ENCODE assay signal across 11 cellular contexts in genomic region chr18:63213331-63213900, GRCh38.
DNase-seq lines count a peak whose midpoint lies in the region; ATAC-seq, FAIRE-seq and TF ChIP-seq lines count a peak whose summit lies in the region.
"Had no signal": no experiment of that assay in that cellular context is flagged by ENCODE, and none has a peak within 500 bp of the region (broad histone marks: within the 10 kb centered on the region; RNA-seq: fewer than 3 reads in every experiment).

No MANE protein-coding gene starts in this region.

- H3K27me3 Mint-ChIP-seq in activated B cell treated with CpG ODN at 0.5 μM for 24 hours (no peaks in the 10 kb centered on the region), mesothelial cell of epicardium (ENCODE audit: low read depth) (no peaks in the 10 kb centered on the region)

- H3K4me1 Mint-ChIP-seq in activated B cell treated with CpG ODN at 0.5 μM for 24 hours (peaks cover 80% of the 10 kb centered on the region), mesothelial cell of epicardium (peaks cover 2% of the 10 kb centered on the region)

- TF ChIP-seq CTCF in AG10803 (conservative IDR thresholded peaks at IDR 0.05; ENCODE audit: low read length) (no peak), activated B cell treated with CpG ODN at 0.5 μM for 24 hours (IDR thresholded peaks at IDR 0.05) (no peak), fibroblast of villous mesenchyme (IDR thresholded peaks at IDR 0.05; ENCODE audit: insufficient read depth, low read depth, low read length) (no peak), mesothelial cell of epicardium (IDR thresholded peaks at IDR 0.05; ENCODE audit: unreplicated experiment) (no peak)

- intact Hi-C loops in activated B cell treated with CpG ODN at 0.5 μM for 24 hours (cut with micrococcal nuclease): no loop called here

- POLR2A ChIA-PET in activated B cell treated with CpG ODN at 0.5 μM for 24 hours (lab: Charles Lee): no interaction called here

- H3K36me3 Mint-ChIP-seq in activated B cell treated with CpG ODN at 0.5 μM for 24 hours (ENCODE audit: low read depth) (peaks cover 46% of the 10 kb centered on the region), mesothelial cell of epicardium (no peaks in the 10 kb centered on the region)

- ATAC-seq in activated B cell treated with CpG ODN at 0.5 μM for 24 hours (ENCODE audit: low read depth): no peak

- CTCF ChIA-PET in activated B cell treated with CpG ODN at 0.5 μM for 24 hours (lab: Charles Lee): no interaction called here

- H3K4me3 Mint-ChIP-seq in activated B cell treated with CpG ODN at 0.5 μM for 24 hours: no peak overlapping the region
- H3K4me3 Mint-ChIP-seq in mesothelial cell of epicardium: no peak overlapping the region

- DNase-seq in AG10803 (ENCODE audit: low read depth) (peak; percentile 34), GM18507 (ENCODE audit: extremely low spot score, insufficient read length, low read depth) (no peak), activated B cell treated with CpG ODN at 0.5 μM for 24 hours (no peak), fibroblast of villous mesenchyme (ENCODE audit: low read depth) (peak; percentile 7), NAMALWA (ENCODE audit: low spot score) (no peak), mesothelial cell of epicardium (ENCODE audit: low spot score in 2 of 2, unreplicated experiment in 2 of 2) (no peak), anterior cingulate cortex (lab: John Stamatoyannopoulos, UW) (no peak), kidney glomerular epithelial cell (lab: John Stamatoyannopoulos, UW) (no peak)
- DNase-seq: hypothalamus, SHP77 treated with DMSO at 0.1 percent for 48 hours had no signal

- peaks cover 4% of the 10 kb centered on the region for H3K9me3 Mint-ChIP-seq in activated B cell treated with CpG ODN at 0.5 μM for 24 hours
- peaks cover 5% of the 10 kb centered on the region for H3K9me3 Mint-ChIP-seq in mesothelial cell of epicardium

- FAIRE-seq in GM18507 (lab: Jason Lieb, UNC): peak; percentile 75

- H3K27ac Mint-ChIP-seq in activated B cell treated with CpG ODN at 0.5 μM for 24 hours (peak overlapping the region; percentile 57), mesothelial cell of epicardium (no peak overlapping the region)

- H3K4me3 ChIP-seq in AG10803 (ENCODE audit: low read length): no peak overlapping the region
- no peak overlapping the region for H3K4me3 ChIP-seq in fibroblast of villous mesenchyme (ENCODE audit: low read depth, low read length)
- H3K4me3 ChIP-seq: skin epidermis had no signal

Comparison
In these comparisons a context has a peak if more than half of its experiments do, and no peak if none do; other contexts are left out.
1. DNase-seq: peak in AG10803 (single experiment) and fibroblast of villous mesenchyme (single experiment); none in GM18507 (single experiment), activated B cell treated with CpG ODN at 0.5 μM for 24 hours (single experiment), NAMALWA (single experiment), mesothelial cell of epicardium (0 of 2), anterior cingulate cortex (0 of 58) and kidney glomerular epithelial cell (single experiment).